In the genomic region with DNA sequence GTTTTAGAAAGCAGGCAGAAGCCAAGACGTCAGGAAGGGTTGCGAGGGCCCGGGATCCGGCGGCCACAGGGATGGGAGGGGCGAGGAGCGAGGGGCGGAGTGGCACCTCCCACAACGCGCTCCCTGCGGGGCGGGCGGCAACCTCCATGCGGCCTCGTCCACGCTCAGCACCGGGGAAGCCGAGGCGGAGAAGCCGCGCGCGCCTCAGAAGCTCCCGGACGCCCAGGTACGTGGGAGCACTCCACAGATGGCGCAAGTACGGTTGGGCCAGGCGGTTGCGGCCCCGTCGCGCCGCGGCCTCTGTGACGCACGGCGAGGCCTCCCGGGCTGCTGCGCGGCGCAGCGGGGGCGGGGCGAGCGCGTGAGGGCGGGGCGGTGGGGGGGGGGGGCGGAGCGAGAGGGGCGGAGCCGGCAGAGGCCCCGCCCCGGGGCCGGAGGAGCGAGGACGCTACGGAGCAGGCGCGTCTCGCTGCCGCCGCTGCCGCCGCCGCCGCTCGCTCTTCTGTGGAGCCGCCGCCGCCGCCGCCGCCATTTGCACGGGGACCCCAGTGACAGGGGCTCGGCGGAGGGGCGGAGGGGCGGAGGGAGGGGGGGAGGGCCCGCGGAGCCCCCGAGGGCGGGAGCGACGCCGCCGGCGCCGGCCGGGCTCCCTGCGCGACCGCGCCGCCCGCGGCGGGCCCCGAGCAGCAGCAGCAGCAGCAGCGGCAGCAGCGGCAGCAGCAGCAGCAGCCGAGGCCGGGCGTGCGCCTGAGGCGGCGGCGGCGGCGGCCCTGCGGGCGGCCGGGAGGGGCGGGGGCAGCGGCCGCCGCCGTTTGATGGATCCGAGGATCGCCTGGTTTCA, we compare ENCODE assay signal across 8 cellular contexts. TPM values are rescaled to one million over a fixed set of nuclear protein-coding genes. Genes with fewer than 3 reads are reported as not detected.
DNase-seq lines count a peak whose midpoint lies in the region; ATAC-seq and TF ChIP-seq lines count a peak whose summit lies in the region.

A gene (plus strand): TSS at position 500 of the 841 bp plus-strand sequence. CDS start 316 bp downstream, at position 816.

- TF ChIP-seq POLR2A in erythroblast (IDR thresholded peaks at IDR 0.05; ENCODE audit: low read length), result peak; percentile 56

- peak; percentile 73 for ATAC-seq in GM19467 (IDR thresholded peaks at IDR 0.05; ENCODE audit: unreplicated experiment)

- CTCF ChIA-PET in OCI-LY7 (lab: Charles Lee; ENCODE audit: unreplicated experiment), result no interaction called here

- H3K4me3 ChIP-seq in HL-60 (replicated peaks; ENCODE audit: insufficient read depth, low read length) (peak within 1 kb of the TSS; percentile 87), OCI-LY7 (ENCODE audit: low read depth, low read length, poor library complexity, severe bottlenecking) (peak within 1 kb of the TSS; percentile 95), muscle layer of colon (ENCODE audit: low read depth in 1 of 2, low read length in 2 of 2) (peak within 1 kb of the TSS; percentile 79 to 99)

- H3K4me3 Mint-ChIP-seq in activated T-cell treated with anti-CD3 and anti-CD28 coated beads, Interleukin-2, amount 50 U/mL, for 24 hours, result peak within 1 kb of the TSS; percentile 88

- peaks cover 38% of the 10 kb centered on the region for H3K4me1 Mint-ChIP-seq in activated T-cell treated with anti-CD3 and anti-CD28 coated beads, Interleukin-2, amount 50 U/mL, for 24 hours (ENCODE audit: low read depth)

- intact Hi-C loops in OCI-LY7 (cut with micrococcal nuclease; ENCODE audit: unreplicated experiment), result loop anchor here (2.0 to 5.0 kb wide), 4 partner anchors 59 to 214 kb away; a partner anchor contains a TSS

- POLR2A ChIA-PET in OCI-LY7 (lab: Charles Lee), result interaction anchor here (1.3 to 1.8 kb wide), 2 partner anchors 12 to 86 kb away, joined by 6 read pairs; a partner anchor contains a TSS

- peaks cover 24% of the 10 kb centered on the region for H3K36me3 Mint-ChIP-seq in activated T-cell treated with anti-CD3 and anti-CD28 coated beads, Interleukin-2, amount 50 U/mL, for 24 hours (ENCODE audit: low read depth)

- DNase-seq in COR-L47 (lab: John Stamatoyannopoulos, UW) (peak; percentile 74), HL-60 (ENCODE audit: low read depth in 1 of 2, low spot score in 1 of 2) (peak; percentile 77 to 83), OCI-LY7 (ENCODE audit: low spot score) (peak; percentile 83), erythroblast (lab: John Stamatoyannopoulos, UW) (peak; percentile 89 to 95)
- peak; percentile 93 for DNase-seq in activated T-cell treated with anti-CD3 and anti-CD28 coated beads, Interleukin-2, amount 50 U/mL, for 24 hours
- DNase-seq in stimulated activated CD8-positive, alpha-beta memory T cell treated with anti-CD3 and anti-CD28 coated beads, Interleukin-7, amount 100 ng/mL, for 1 hour (ENCODE audit: low read depth in 2 of 2), result peak; percentile 69 to 74

- TF ChIP-seq CTCF in HL-60 (IDR thresholded peaks at IDR 0.05; ENCODE audit: insufficient read depth, low read length) (no peak), OCI-LY7 (conservative IDR thresholded peaks at IDR 0.05; ENCODE audit: low read length) (no peak)

- no peaks in the 10 kb centered on the region for H3K36me3 ChIP-seq in OCI-LY7 (ENCODE audit: insufficient read depth, low read length)
- no peaks in the 10 kb centered on the region for H3K36me3 ChIP-seq in muscle layer of colon (ENCODE audit: insufficient read depth, low read length)

- H3K27me3 ChIP-seq in HL-60 (ENCODE audit: insufficient read depth, poor library complexity, severe bottlenecking) (no peaks in the 10 kb centered on the region), muscle layer of colon (ENCODE audit: control insufficient read depth in 1 of 2, insufficient read depth in 2 of 2, low read length in 2 of 2) (no peaks in the 10 kb centered on the region)

- H3K9me3 Mint-ChIP-seq in activated T-cell treated with anti-CD3 and anti-CD28 coated beads, Interleukin-2, amount 50 U/mL, for 24 hours, result no peaks in the 10 kb centered on the region

- peak within 1 kb of the TSS; percentile 93 for H2AFZ ChIP-seq in OCI-LY7 (ENCODE audit: low read length)

- peak within 1 kb of the TSS; percentile 91 for H3K4me2 ChIP-seq in OCI-LY7 (ENCODE audit: low read length)

- peaks cover 27% of the 10 kb centered on the region for H3K4me1 ChIP-seq in OCI-LY7 (ENCODE audit: insufficient read depth, low read length, poor library complexity, severe bottlenecking)
- H3K4me1 ChIP-seq in muscle layer of colon (ENCODE audit: insufficient read depth, low read length), result peaks cover 17% of the 10 kb centered on the region

- H3K27ac ChIP-seq in HL-60 (replicated peaks), result peak within 1 kb of the TSS; percentile 98
- peak within 1 kb of the TSS; percentile 73 for H3K27ac ChIP-seq in OCI-LY7 (ENCODE audit: low read depth, low read length, poor library complexity, severe bottlenecking)
- H3K27ac ChIP-seq in muscle layer of colon (ENCODE audit: low read depth, low read length), result peak within 1 kb of the TSS; percentile 92

- no TSS peak for BruUV-seq in OCI-LY7 (replicated peaks; lab: Mats Ljungman, UMichigan)

- H3K9me2 ChIP-seq in OCI-LY7 (ENCODE audit: insufficient read depth, low read length), result no peaks in the 10 kb centered on the region

- no peaks in the 10 kb centered on the region for H3K27me3 Mint-ChIP-seq in activated T-cell treated with anti-CD3 and anti-CD28 coated beads, Interleukin-2, amount 50 U/mL, for 24 hours

- H3K9me3 ChIP-seq in OCI-LY7 (ENCODE audit: low read length) (no peaks in the 10 kb centered on the region), muscle layer of colon (ENCODE audit: low read length) (no peaks in the 10 kb centered on the region)

- H4K20me1 ChIP-seq in OCI-LY7 (ENCODE audit: insufficient read depth, low read length), result peaks cover 9% of the 10 kb centered on the region; the same call in 1 of the 2 replicates

- peak within 1 kb of the TSS; percentile 42 for H3K9ac ChIP-seq in muscle layer of colon (ENCODE audit: low read length)

- peak within 1 kb of the TSS; percentile 98 for H3K27ac Mint-ChIP-seq in activated T-cell treated with anti-CD3 and anti-CD28 coated beads, Interleukin-2, amount 50 U/mL, for 24 hours

- H3K79me2 ChIP-seq in OCI-LY7 (ENCODE audit: insufficient read depth, low read depth, low read length), result peaks cover 34% of the 10 kb centered on the region; the same call in 1 of the 2 replicates

RNA-seq across cellular contexts. Expression of the gene that starts here (rescaled TPM):
- 5.6 and 5.8 TPM in 2 replicates for total RNA-seq in OCI-LY7 (2014; rRNA removed; shearing (Covaris generic))
- total RNA-seq in OCI-LY7 (2022), result 8.8 and 9.5 TPM in 2 replicates

Comparison
In these comparisons a context has a peak if more than half of its experiments do, and no peak if none do; other contexts are left out.
1. Peak in every context shown above with its lines: DNase-seq, ATAC-seq, H3K4me3 ChIP-seq and H3K27ac ChIP-seq.